ENCODE assay signal across 8 cellular contexts in the genomic region with DNA sequence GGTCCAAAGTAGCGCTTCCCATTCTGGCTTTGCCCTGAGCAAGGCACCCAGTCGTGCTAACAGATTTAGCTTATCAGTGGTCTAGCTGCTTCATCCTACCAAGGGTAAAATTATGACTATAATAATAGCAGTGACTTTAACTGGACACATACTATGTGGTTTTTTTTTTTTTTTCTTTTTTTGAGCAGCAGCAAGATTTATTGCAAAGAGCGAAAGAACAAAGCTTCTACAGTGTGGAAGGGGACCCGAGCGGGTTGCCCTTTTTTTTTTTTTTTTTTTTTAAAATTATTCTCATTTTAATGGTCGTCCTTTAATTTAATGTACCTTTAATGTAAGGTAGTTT. TPM values are rescaled to one million over a fixed set of nuclear protein-coding genes. Genes with fewer than 3 reads are reported as not detected.
A peak's percentile ranks its signal among the peaks of the same experiment; 100 is the strongest.
DNase-seq lines count a peak whose midpoint lies in the region; ATAC-seq, FAIRE-seq and TF ChIP-seq lines count a peak whose summit lies in the region.

No MANE protein-coding gene starts in this region.

- DNase-seq in Caco-2, result no peak
- no peak for DNase-seq in PC-3
- DNase-seq in epithelial cell of proximal tubule (ENCODE audit: low read depth), result no peak
- DNase-seq in pancreas, result no peak
- no peak for DNase-seq in inferior parietal cortex (ENCODE audit: extremely low spot score)
- no peak for DNase-seq in EL
- DNase-seq in head of caudate nucleus, result no peak
- DNase-seq in NCI-H2227 treated with DMSO at 0.1 percent for 48 hours (lab: John Stamatoyannopoulos, UW), result no peak

- peak overlapping the region; percentile 49 for H3K4me3 ChIP-seq in Caco-2 (ENCODE audit: low read depth, low read length)
- peak overlapping the region; percentile 98 for H3K4me3 ChIP-seq in PC-3 (ENCODE audit: low read length)
- H3K4me3 ChIP-seq in epithelial cell of proximal tubule (ENCODE audit: low read depth, low read length), result peak overlapping the region; percentile 83
- H3K4me3 ChIP-seq in pancreas, result peak overlapping the region; percentile 39 to 80 (median 66)

- no peaks in the 10 kb centered on the region for H3K36me3 ChIP-seq in Caco-2 (ENCODE audit: control insufficient read depth, insufficient read depth, low read length)
- no peaks in the 10 kb centered on the region; the same call in 1 of the 2 replicates for H3K36me3 ChIP-seq in PC-3 (ENCODE audit: low read depth, low read length)
- no peaks in the 10 kb centered on the region for H3K36me3 ChIP-seq in pancreas

- H3K9me3 ChIP-seq in Caco-2 (no peaks in the 10 kb centered on the region), PC-3 (ENCODE audit: low read length) (no peaks in the 10 kb centered on the region), pancreas (no peaks in the 10 kb centered on the region)

- no peaks in the 10 kb centered on the region for H3F3A ChIP-seq in PC-3 (ENCODE audit: low read length, unreplicated experiment)

- H3K4me1 ChIP-seq in Caco-2 (peaks cover 4% of the 10 kb centered on the region; the same call in 1 of the 2 replicates), PC-3 (ENCODE audit: insufficient read depth, low read length) (peaks cover 17% of the 10 kb centered on the region), pancreas (peaks cover 0 to 20% (median 0%) of the 10 kb centered on the region in 3 donors)

- H3K4me3 Mint-ChIP-seq in Caco-2 (ENCODE audit: unreplicated experiment), result peak overlapping the region; percentile 95

- peak overlapping the region; percentile 95 for H3K4me2 ChIP-seq in PC-3 (ENCODE audit: low read length)

- H3K4me1 Mint-ChIP-seq in Caco-2 (ENCODE audit: low read depth, unreplicated experiment), result peaks cover 12% of the 10 kb centered on the region

- H3K27me3 Mint-ChIP-seq in Caco-2 (ENCODE audit: insufficient read depth, unreplicated experiment), result peaks cover 12% of the 10 kb centered on the region

- intact Hi-C loops in Caco-2 (cut with micrococcal nuclease; ENCODE audit: unreplicated experiment), result no loop called here
- intact Hi-C loops in PC-3 (cut with micrococcal nuclease), result loop anchor here (10.0 kb wide), 1 partner anchor 158 kb away; no protein-coding TSS in a partner anchor
- intact Hi-C loops in pancreas (cut with DNase I), result no loop called here
- intact Hi-C loops in head of caudate nucleus (cut with DNase I), result no loop called here

- no peaks in the 10 kb centered on the region for H3K36me3 Mint-ChIP-seq in Caco-2 (ENCODE audit: insufficient read depth, unreplicated experiment)

- H3K27ac ChIP-seq in PC-3 (ENCODE audit: low read length) (peak overlapping the region; percentile 57), pancreas (peak overlapping the region in 2 of 4 donors; percentile 80 to 86)

- no peak for TF ChIP-seq CTCF in Caco-2 (IDR thresholded peaks at IDR 0.05; ENCODE audit: insufficient read depth in 1 of 2, low read depth in 1 of 2, low read length in 1 of 2, severe bottlenecking in 1 of 2, unreplicated experiment in 1 of 2)
- TF ChIP-seq CTCF in PC-3 (conservative IDR thresholded peaks at IDR 0.05; ENCODE audit: low read depth, low read length), result no peak
- no peak for TF ChIP-seq CTCF in epithelial cell of proximal tubule (conservative IDR thresholded peaks at IDR 0.05; ENCODE audit: low read depth, low read length)
- TF ChIP-seq CTCF in pancreas (IDR thresholded peaks at IDR 0.05), result no peak

- BruUV-seq in Caco-2 (replicated peaks; lab: Mats Ljungman, UMichigan), result TSS peak; percentile 57
- TSS peak; percentile 78 for BruUV-seq in PC-3 (replicated peaks; lab: Mats Ljungman, UMichigan)

- CTCF ChIA-PET in Caco-2 (lab: Charles Lee), result interaction anchor here (0.6 to 1.6 kb wide), 7 partner anchors 33 to 1962 kb away, joined by 3 to 10 read pairs (median 6); a partner anchor contains a TSS
- CTCF ChIA-PET in PC-3 (lab: Charles Lee), result interaction anchor here (0.6 to 0.7 kb wide), 3 partner anchors 21 to 42 kb away, joined by 8 to 16 read pairs (median 10); no protein-coding TSS in a partner anchor

- peak overlapping the region; percentile 99 for H2AFZ ChIP-seq in PC-3 (ENCODE audit: low read length)

- no peaks in the 10 kb centered on the region for H4K20me1 ChIP-seq in PC-3 (ENCODE audit: low read length)

- FAIRE-seq in pancreas (lab: Jason Lieb, UNC), result no peak

- H3K27ac Mint-ChIP-seq in Caco-2 (ENCODE audit: unreplicated experiment), result peak overlapping the region; percentile 92

- WGBS in pancreas, 2 donors, result 15 to 20% methylated on average over 6 of the region's 6 CpGs

- POLR2A ChIA-PET in Caco-2 (lab: Charles Lee), result interaction anchor here (0.6 to 1.4 kb wide), 8 partner anchors 8 to 966 kb away, joined by 3 to 10 read pairs (median 4); a partner anchor contains a TSS
- POLR2A ChIA-PET in PC-3 (lab: Charles Lee; ENCODE audit: unreplicated experiment), result interaction anchor here (0.6 to 1.0 kb wide), 2 partner anchors 158 to 1160 kb away, joined by 3 to 6 read pairs; no protein-coding TSS in a partner anchor

- no peak for ATAC-seq in PC-3
- ATAC-seq in pancreas, result no peak

- no peaks in the 10 kb centered on the region for H3K27me3 ChIP-seq in Caco-2 (replicated peaks; ENCODE audit: control insufficient read depth, insufficient read depth, low read length)
- H3K27me3 ChIP-seq in PC-3 (ENCODE audit: low read length), result no peaks in the 10 kb centered on the region
- H3K27me3 ChIP-seq in pancreas, result no peaks in the 10 kb centered on the region

- peaks cover 15% of the 10 kb centered on the region for H3K79me2 ChIP-seq in PC-3 (ENCODE audit: low read length)

- H3K9ac ChIP-seq in PC-3 (ENCODE audit: low read length), result peak overlapping the region; percentile 80

- H3K9me2 ChIP-seq in PC-3 (replicated peaks; ENCODE audit: low read length), result no peaks in the 10 kb centered on the region

- H3K9me3 Mint-ChIP-seq in Caco-2 (ENCODE audit: unreplicated experiment), result no peaks in the 10 kb centered on the region

RNA-seq across cellular contexts. Expression of a gene that starts 0.5 kb away (rescaled TPM):
- total RNA-seq in Caco-2 (2022) (3.4 and 3.9 TPM in 2 replicates), PC-3 (2014; rRNA removed) (2.1 and 2.7 TPM in 2 replicates), epithelial cell of proximal tubule (2.0 TPM in 2 replicates), pancreas (1 to 10 TPM; 1.2 to 5.2 (median 2.2) TPM)
- polyA plus RNA-seq in pancreas, result under 1 TPM; 0.68 to 0.77 TPM
